9 cellular contexts compared by ENCODE assay signal in genomic region chr15:92886815-92887214, GRCh38. TPM values are rescaled to one million over a fixed set of nuclear protein-coding genes. Genes with fewer than 3 reads are reported as not detected.
DNase-seq lines count a peak whose midpoint lies in the region; ATAC-seq and TF ChIP-seq lines count a peak whose summit lies in the region.
"Had no signal": no experiment of that assay in that cellular context is flagged by ENCODE, and none has a peak within 500 bp of the region (broad histone marks: within the 10 kb centered on the region; RNA-seq: fewer than 3 reads in every experiment).

No MANE protein-coding gene starts in this region.

- DNase-seq in esophagus squamous epithelium (lab: John Stamatoyannopoulos, UW), result no peak
- DNase-seq in retinal pigment epithelial cell (ENCODE audit: low read depth), result no peak
- DNase-seq in SKM-1 (lab: John Stamatoyannopoulos, UW; ENCODE audit: unreplicated experiment), result no peak
- DNase-seq in NCI-H2171 treated with DMSO at 0.1 percent for 48 hours (lab: John Stamatoyannopoulos, UW), result no peak
- DNase-seq in cerebellum (ENCODE audit: low spot score), result no peak

- H3K4me1 ChIP-seq in esophagus squamous epithelium, result peaks cover 9 to 69% (median 32%) of the 10 kb centered on the region in 3 donors

- H3K27me3 ChIP-seq in esophagus squamous epithelium, result no peaks in the 10 kb centered on the region

- H3K4me3 ChIP-seq in GM08714 (ENCODE audit: low read length) (peak overlapping the region; percentile 97; the same call in 1 of the 2 replicates), esophagus squamous epithelium (peak overlapping the region in 3 of 4 donors; percentile 71 to 97 (median 75)), retinal pigment epithelial cell (ENCODE audit: low read length) (peak overlapping the region; percentile 99)
- H3K4me3 ChIP-seq: lung had no signal

- TF ChIP-seq POLR2A in esophagus squamous epithelium (IDR thresholded peaks at IDR 0.05), result no peak

- peaks cover 0 to 57% (median 14%) of the 10 kb centered on the region in 3 donors for H3K36me3 ChIP-seq in esophagus squamous epithelium

- TF ChIP-seq CTCF in VCaP (conservative IDR thresholded peaks at IDR 0.05) (no peak), esophagus squamous epithelium (IDR thresholded peaks at IDR 0.05) (no peak), retinal pigment epithelial cell (conservative IDR thresholded peaks at IDR 0.05; ENCODE audit: low read depth, low read length) (no peak)

- H3K27ac ChIP-seq in VCaP (peak overlapping the region; percentile 100), esophagus squamous epithelium (peak overlapping the region; percentile 29 to 100 (median 97))

- WGBS in esophagus squamous epithelium, 2 donors, result 26 to 40% methylated on average over 8 of the region's 8 CpGs

- no peak for ATAC-seq in HG03565 (IDR thresholded peaks at IDR 0.05; ENCODE audit: unreplicated experiment)

- no peaks in the 10 kb centered on the region for H3K9me3 ChIP-seq in esophagus squamous epithelium

- intact Hi-C loops in esophagus squamous epithelium (cut with DNase I), result no loop called here

RNA-seq across cellular contexts. Expression of gene CHD2, which starts 13.3 kb away (rescaled TPM):
- total RNA-seq in esophagus squamous epithelium (100 to 1,000 TPM in 1 of 4 donors, 10 to 100 TPM in 3; 36.1 to 132 (median 74.8) TPM), cerebellum (198 TPM)
